14 cellular contexts compared by ENCODE assay signal in genomic region chr7:148959726-148960125, GRCh38.
"Had no signal": no experiment of that assay in that cellular context is flagged by ENCODE, and none has a peak within 500 bp of the region (broad histone marks: within the 10 kb centered on the region; RNA-seq: fewer than 3 reads in every experiment).

No MANE protein-coding gene starts in this region.

- ATAC-seq: effector memory CD8-positive, alpha-beta T cell; gastrocnemius medialis; heart right ventricle had no signal

- H3K27me3 ChIP-seq: esophagus muscularis mucosa, gastrocnemius medialis, heart right ventricle, neutrophil, tibial artery had no signal

- H3K27ac ChIP-seq: epithelial cell of prostate, esophagus muscularis mucosa, gastrocnemius medialis, heart right ventricle, neutrophil, tibial artery had no signal

- H3K27me3 Mint-ChIP-seq: effector memory CD8-positive, alpha-beta T cell; stimulated activated naive CD8-positive, alpha-beta T cell treated with anti-CD3 and anti-CD28 coated beads, Interleukin-15, Interleukin-2, amounts not matched to agents 100 ng/mL and 50 ng/mL, for 24 hours had no signal

- H3K27ac Mint-ChIP-seq: effector memory CD8-positive, alpha-beta T cell; stimulated activated naive CD8-positive, alpha-beta T cell treated with anti-CD3 and anti-CD28 coated beads, Interleukin-15, Interleukin-2, amounts not matched to agents 100 ng/mL and 50 ng/mL, for 24 hours had no signal

- H3K9me3 ChIP-seq: esophagus muscularis mucosa, gastrocnemius medialis, heart right ventricle, neutrophil, tibial artery had no signal

- H3K36me3 ChIP-seq: esophagus muscularis mucosa, gastrocnemius medialis, heart right ventricle, neutrophil, tibial artery had no signal

- H3K36me3 Mint-ChIP-seq: naive B cell had no signal

- H3K4me3 ChIP-seq: esophagus muscularis mucosa, gastrocnemius medialis, heart right ventricle, tibial artery had no signal

- H3K4me3 Mint-ChIP-seq: effector memory CD8-positive, alpha-beta T cell; naive B cell; stimulated activated naive CD8-positive, alpha-beta T cell treated with anti-CD3 and anti-CD28 coated beads, Interleukin-15, Interleukin-2, amounts not matched to agents 100 ng/mL and 50 ng/mL, for 24 hours had no signal

- DNase-seq: effector memory CD8-positive, alpha-beta T cell; gastrocnemius medialis; heart right ventricle; hypothalamus; kidney glomerular epithelial cell; mesendoderm; naive B cell; small intestine; stimulated activated CD4-positive, alpha-beta T cell treated with anti-CD3 and anti-CD28 coated beads, Interleukin-2, amount 100 ng/mL, for 48 hours had no signal
